In the genomic region with DNA sequence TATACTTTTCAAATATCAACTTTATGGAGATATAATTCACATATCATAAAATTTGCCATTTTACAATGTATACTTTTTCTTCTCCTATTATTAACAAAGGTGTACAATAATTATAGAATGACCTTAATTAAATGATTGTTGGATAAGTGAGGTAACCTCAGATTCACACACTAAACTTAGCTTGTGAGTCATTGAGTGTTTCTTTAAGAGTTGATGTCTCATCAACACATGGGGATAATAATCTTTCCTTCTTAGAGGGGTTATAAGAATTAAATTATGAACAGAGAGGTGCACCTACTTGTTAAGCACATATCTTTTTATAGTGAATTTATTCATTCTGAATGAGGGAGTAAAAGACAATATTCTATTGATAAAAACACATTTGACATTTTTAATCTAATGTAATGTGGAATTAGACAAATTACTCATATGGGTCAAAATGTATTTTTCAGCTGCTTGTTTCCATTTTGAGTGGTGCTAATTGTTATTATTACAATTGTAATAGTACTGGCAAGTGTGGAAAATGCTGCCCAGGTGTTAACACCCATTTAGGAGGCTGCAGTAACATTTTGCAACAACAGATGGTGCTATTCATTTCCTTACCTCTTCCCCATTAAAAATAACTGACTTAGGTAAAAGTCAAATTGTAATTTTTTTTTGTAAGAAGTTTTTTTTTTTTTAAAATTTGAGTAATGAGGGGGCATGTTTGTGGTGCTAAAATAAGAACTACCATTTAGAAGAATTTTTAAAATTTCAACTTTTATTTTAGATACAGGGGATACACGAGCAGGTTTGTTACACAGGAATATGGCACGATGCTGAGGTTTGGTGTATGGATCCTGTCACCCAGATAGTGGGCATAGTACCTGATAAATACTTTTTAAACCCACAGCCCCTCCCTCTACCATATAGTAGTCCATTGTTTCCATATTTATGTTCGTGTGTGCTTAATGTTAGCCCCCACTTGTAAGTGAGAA, we compare ENCODE assay signal across 9 cellular contexts. TPM values are rescaled to one million over a fixed set of nuclear protein-coding genes. Genes with fewer than 3 reads are reported as not detected.
DNase-seq lines count a peak whose midpoint lies in the region; ATAC-seq and TF ChIP-seq lines count a peak whose summit lies in the region.
"Had no signal": no experiment of that assay in that cellular context is flagged by ENCODE, and none has a peak within 500 bp of the region (broad histone marks: within the 10 kb centered on the region; RNA-seq: fewer than 3 reads in every experiment).

No MANE protein-coding gene starts in this region.

- H3K4me3 Mint-ChIP-seq in activated naive CD4-positive, alpha-beta T cell treated with anti-CD3 and anti-CD28 coated beads for 36 hours = no peak overlapping the region
- no peak overlapping the region for H3K4me3 Mint-ChIP-seq in activated CD8-positive, alpha-beta T cell treated with anti-CD3 and anti-CD28 coated beads for 36 hours
- H3K4me3 Mint-ChIP-seq: activated naive CD8-positive, alpha-beta T cell treated with anti-CD3 and anti-CD28 coated beads, Interleukin-2, amount 10 ng/mL, durations not matched to agents 7 days and 5 days had no signal

- CTCF ChIA-PET in activated naive CD4-positive, alpha-beta T cell treated with anti-CD3 and anti-CD28 coated beads for 36 hours (lab: Charles Lee) = interaction anchor here (0.7 to 1.3 kb wide), 6 partner anchors 21 to 398 kb away, joined by 3 to 5 read pairs (median 3); no protein-coding TSS in a partner anchor
- CTCF ChIA-PET in activated CD8-positive, alpha-beta T cell treated with anti-CD3 and anti-CD28 coated beads for 36 hours (lab: Charles Lee) = interaction anchor here (0.7 to 2.1 kb wide), 7 partner anchors 11 to 439 kb away, joined by 3 to 11 read pairs (median 3); no protein-coding TSS in a partner anchor

- POLR2A ChIA-PET in activated CD8-positive, alpha-beta T cell treated with anti-CD3 and anti-CD28 coated beads for 36 hours (lab: Charles Lee) = interaction anchor here (0.8 kb wide), 1 partner anchor 19 kb away, joined by 3 read pairs; no protein-coding TSS in a partner anchor

- TF ChIP-seq CTCF in activated CD8-positive, alpha-beta T cell treated with anti-CD3 and anti-CD28 coated beads for 36 hours (IDR thresholded peaks at IDR 0.05) = peak; percentile 83

- intact Hi-C loops in activated naive CD4-positive, alpha-beta T cell treated with anti-CD3 and anti-CD28 coated beads for 36 hours (cut with micrococcal nuclease) = loop anchor here (1.0 kb wide), 6 partner anchors 88 to 424 kb away; no protein-coding TSS in a partner anchor
- intact Hi-C loops in activated CD8-positive, alpha-beta T cell treated with anti-CD3 and anti-CD28 coated beads for 36 hours (cut with micrococcal nuclease) = loop anchor here (5.0 kb wide), 1 partner anchor 423 kb away; no protein-coding TSS in a partner anchor

- peak; percentile 5 for DNase-seq in activated naive CD4-positive, alpha-beta T cell treated with anti-CD3 and anti-CD28 coated beads for 36 hours
- no peak for DNase-seq in activated naive CD4-positive, alpha-beta T cell treated with Interleukin-2 at 50 U/mL for 16 hours
- DNase-seq in activated CD8-positive, alpha-beta T cell treated with anti-CD3 and anti-CD28 coated beads for 36 hours = peak; percentile 4
- DNase-seq in left kidney (ENCODE audit: low read depth, low spot score) (peak; percentile 36), MG63 (no peak), HuH-7.5 (ENCODE audit: low spot score) (no peak)
- no peak for DNase-seq in activated CD4-positive, CD25-positive, alpha-beta regulatory T cell treated with anti-CD3 and anti-CD28 coated beads, Interleukin-2, amount 50 U/mL, for 72 hours
- DNase-seq: activated naive CD8-positive, alpha-beta T cell treated with anti-CD3 and anti-CD28 coated beads, Interleukin-2, amount 10 ng/mL, durations not matched to agents 7 days and 5 days had no signal

- no peaks in the 10 kb centered on the region for H3K27me3 ChIP-seq in MG63

- H3K4me1 Mint-ChIP-seq in activated naive CD4-positive, alpha-beta T cell treated with anti-CD3 and anti-CD28 coated beads for 36 hours (ENCODE audit: low read depth) = no peaks in the 10 kb centered on the region
- no peaks in the 10 kb centered on the region for H3K4me1 Mint-ChIP-seq in activated CD8-positive, alpha-beta T cell treated with anti-CD3 and anti-CD28 coated beads for 36 hours (ENCODE audit: low read depth)
- H3K4me1 Mint-ChIP-seq: activated naive CD8-positive, alpha-beta T cell treated with anti-CD3 and anti-CD28 coated beads, Interleukin-2, amount 10 ng/mL, durations not matched to agents 7 days and 5 days had no signal

- H3K27me3 Mint-ChIP-seq in activated naive CD4-positive, alpha-beta T cell treated with anti-CD3 and anti-CD28 coated beads for 36 hours (ENCODE audit: low read depth) = peaks cover 2% of the 10 kb centered on the region
- H3K27me3 Mint-ChIP-seq in activated CD8-positive, alpha-beta T cell treated with anti-CD3 and anti-CD28 coated beads for 36 hours = peaks cover 4% of the 10 kb centered on the region

- H3K36me3 Mint-ChIP-seq in activated naive CD4-positive, alpha-beta T cell treated with anti-CD3 and anti-CD28 coated beads for 36 hours (ENCODE audit: low read depth) = no peaks in the 10 kb centered on the region
- no peaks in the 10 kb centered on the region for H3K36me3 Mint-ChIP-seq in activated CD8-positive, alpha-beta T cell treated with anti-CD3 and anti-CD28 coated beads for 36 hours (ENCODE audit: low read depth)
- H3K36me3 Mint-ChIP-seq: activated naive CD8-positive, alpha-beta T cell treated with anti-CD3 and anti-CD28 coated beads, Interleukin-2, amount 10 ng/mL, durations not matched to agents 7 days and 5 days had no signal

- no peak overlapping the region for H3K4me3 ChIP-seq in MG63

- H3K36me3 ChIP-seq in MG63 = no peaks in the 10 kb centered on the region

- ATAC-seq in HG03565 (IDR thresholded peaks at IDR 0.05; ENCODE audit: unreplicated experiment) = peak; percentile 70
- ATAC-seq in activated CD8-positive, alpha-beta T cell treated with anti-CD3 and anti-CD28 coated beads for 36 hours = no peak

- no peaks in the 10 kb centered on the region for H3K9me3 ChIP-seq in MG63

- H3K9me3 Mint-ChIP-seq in activated naive CD4-positive, alpha-beta T cell treated with anti-CD3 and anti-CD28 coated beads for 36 hours = no peaks in the 10 kb centered on the region
- no peaks in the 10 kb centered on the region for H3K9me3 Mint-ChIP-seq in activated CD8-positive, alpha-beta T cell treated with anti-CD3 and anti-CD28 coated beads for 36 hours
- H3K9me3 Mint-ChIP-seq: activated naive CD8-positive, alpha-beta T cell treated with anti-CD3 and anti-CD28 coated beads, Interleukin-2, amount 10 ng/mL, durations not matched to agents 7 days and 5 days had no signal

- no peak overlapping the region for H3K27ac Mint-ChIP-seq in activated naive CD4-positive, alpha-beta T cell treated with anti-CD3 and anti-CD28 coated beads for 36 hours
- H3K27ac Mint-ChIP-seq in activated CD8-positive, alpha-beta T cell treated with anti-CD3 and anti-CD28 coated beads for 36 hours = no peak overlapping the region
- H3K27ac Mint-ChIP-seq: activated naive CD8-positive, alpha-beta T cell treated with anti-CD3 and anti-CD28 coated beads, Interleukin-2, amount 10 ng/mL, durations not matched to agents 7 days and 5 days had no signal

RNA-seq across cellular contexts. Expression of a gene that starts 32.1 kb away (rescaled TPM):
- total RNA-seq in activated naive CD4-positive, alpha-beta T cell treated with anti-CD3 and anti-CD28 coated beads for 36 hours = not detected
- total RNA-seq in activated CD8-positive, alpha-beta T cell treated with anti-CD3 and anti-CD28 coated beads for 36 hours = not detected
- total RNA-seq in MG63 (2014; rRNA removed; shearing (Covaris generic); ENCODE audit: low replicate concordance) = not detected in 2 replicates
- total RNA-seq: activated naive CD8-positive, alpha-beta T cell treated with anti-CD3 and anti-CD28 coated beads, Interleukin-2, amount 10 ng/mL, durations not matched to agents 7 days and 5 days had no signal

Comparison
In these comparisons a context has a peak if more than half of its experiments do, and no peak if none do; other contexts are left out.
1. DNase-seq: peak in activated naive CD4-positive, alpha-beta T cell treated with anti-CD3 and anti-CD28 coated beads for 36 hours (single experiment), activated CD8-positive, alpha-beta T cell treated with anti-CD3 and anti-CD28 coated beads for 36 hours (single experiment) and left kidney (single experiment); none in activated naive CD4-positive, alpha-beta T cell treated with Interleukin-2 at 50 U/mL for 16 hours (single experiment), activated CD4-positive, CD25-positive, alpha-beta regulatory T cell treated with anti-CD3 and anti-CD28 coated beads, Interleukin-2, amount 50 U/mL, for 72 hours (single experiment), MG63 (single experiment) and HuH-7.5 (single experiment).